13 cellular contexts compared by ENCODE assay signal in the genomic region with DNA sequence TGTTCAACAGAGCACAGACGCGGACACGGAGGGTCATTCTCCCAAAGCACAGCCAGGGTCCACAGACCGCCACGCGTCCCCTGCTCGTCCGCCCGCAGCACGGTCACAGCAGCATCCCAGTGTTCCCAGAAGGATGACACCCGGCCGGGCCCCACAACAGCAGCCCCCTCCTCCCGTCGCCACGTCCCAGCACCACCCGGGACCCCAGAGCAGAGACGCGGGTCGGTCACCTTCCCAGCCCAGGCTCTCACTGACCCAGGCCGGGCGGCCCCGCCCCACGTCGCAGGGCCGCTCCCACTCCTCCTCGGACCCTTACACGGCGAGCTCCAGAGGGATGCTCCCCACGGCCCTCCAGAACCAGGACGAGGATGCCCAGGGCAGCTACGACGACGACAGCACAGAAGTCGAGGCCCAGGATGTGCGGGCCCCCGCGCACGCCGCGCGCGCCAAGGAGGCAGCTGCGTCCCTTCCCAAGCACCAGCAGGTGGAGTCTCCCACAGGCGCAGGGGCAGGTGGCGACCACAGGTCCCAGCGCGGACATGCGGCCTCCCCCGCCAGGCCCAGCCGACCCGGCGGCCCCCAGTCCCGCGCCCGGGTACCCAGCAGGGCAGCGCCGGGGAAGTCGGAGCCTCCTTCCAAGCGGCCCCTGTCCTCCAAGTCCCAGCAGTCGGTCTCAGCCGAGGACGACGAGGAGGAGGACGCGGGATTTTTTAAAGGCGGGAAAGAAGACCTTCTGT.
A peak's percentile ranks its signal among the peaks of the same experiment; 100 is the strongest.
DNase-seq lines count a peak whose midpoint lies in the region; FAIRE-seq and TF ChIP-seq lines count a peak whose summit lies in the region.
"Had no signal": no experiment of that assay in that cellular context is flagged by ENCODE, and none has a peak within 500 bp of the region (broad histone marks: within the 10 kb centered on the region; RNA-seq: fewer than 3 reads in every experiment).

No MANE protein-coding gene starts in this region.

- DNase-seq in chondrocyte (ENCODE audit: low spot score) (no peak), keratinocyte (ENCODE audit: low read depth, low spot score) (no peak), progenitor cell of endocrine pancreas (ENCODE audit: low spot score, unreplicated experiment) (peak; percentile 34), NCI-H345 (lab: John Stamatoyannopoulos, UW) (no peak), NCI-H2107 (lab: John Stamatoyannopoulos, UW) (no peak), NCI-H226 (no peak)
- DNase-seq: activated naive CD4-positive, alpha-beta T cell treated with anti-CD3 and anti-CD28 coated beads for 36 hours; BE2C; mesenchymal stem cell; stimulated activated CD8-positive, alpha-beta memory T cell treated with anti-CD3 and anti-CD28 coated beads, Interleukin-4, amount 100 ng/mL, for 48 hours had no signal

- peak overlapping the region; percentile 56 for H3K4me3 ChIP-seq in HUES64 (ENCODE audit: low read length)
- H3K4me3 ChIP-seq in keratinocyte (ENCODE audit: control insufficient read depth in 2 of 3, extremely low read depth in 1 of 3, insufficient read depth in 2 of 3, low read depth in 1 of 3, low read length in 3 of 3) = no peak overlapping the region
- H3K4me3 ChIP-seq: cardiac muscle cell had no signal

- no peak overlapping the region for H3K4me3 Mint-ChIP-seq in chondrocyte (ENCODE audit: unreplicated experiment)
- H3K4me3 Mint-ChIP-seq in progenitor cell of endocrine pancreas (ENCODE audit: low read depth) = peak overlapping the region; percentile 53
- H3K4me3 Mint-ChIP-seq: activated naive CD4-positive, alpha-beta T cell treated with anti-CD3 and anti-CD28 coated beads for 36 hours had no signal

- H3K36me3 Mint-ChIP-seq in chondrocyte (ENCODE audit: low read depth) (no peaks in the 10 kb centered on the region), progenitor cell of endocrine pancreas (ENCODE audit: insufficient read depth) (no peaks in the 10 kb centered on the region)

- H3K36me3 ChIP-seq in HUES64 (ENCODE audit: insufficient read depth, low read length) (no peaks in the 10 kb centered on the region), keratinocyte (ENCODE audit: control insufficient read depth in 2 of 2, extremely low read depth in 1 of 2, insufficient read depth in 2 of 2, low read length in 2 of 2) (no peaks in the 10 kb centered on the region)
- H3K36me3 ChIP-seq: BE2C, cardiac muscle cell, prostate gland had no signal

- dilution Hi-C loops in keratinocyte (cut with MboI; ENCODE audit: extremely low pct_ligation_motif_present, low sequenced_read_pairs) = no loop called here

- H3K9me3 Mint-ChIP-seq in chondrocyte (ENCODE audit: low read depth) (no peaks in the 10 kb centered on the region), progenitor cell of endocrine pancreas (ENCODE audit: low read depth) (no peaks in the 10 kb centered on the region)
- H3K9me3 Mint-ChIP-seq: activated naive CD4-positive, alpha-beta T cell treated with anti-CD3 and anti-CD28 coated beads for 36 hours had no signal

- peaks cover 59% of the 10 kb centered on the region for H3K27me3 ChIP-seq in HUES64 (ENCODE audit: insufficient read depth, low read length)
- peaks cover 17% of the 10 kb centered on the region for H3K27me3 ChIP-seq in keratinocyte (ENCODE audit: control insufficient read depth, extremely low read depth, insufficient read depth, low read length)

- 17% methylated on average over 65 of the region's 66 CpGs for WGBS in HUES64

- TF ChIP-seq CTCF in chondrocyte (IDR thresholded peaks at IDR 0.05) = peak; percentile 47
- peak in 2 of 3 experiments; percentile 16 to 44 for TF ChIP-seq CTCF in keratinocyte (optimal IDR thresholded peaks at IDR 0.05 in 1 of 3, IDR thresholded peaks at IDR 0.05 in 1 of 3, conservative IDR thresholded peaks at IDR 0.05 in 1 of 3; ENCODE audit: extremely low read depth in 1 of 3, insufficient read depth in 2 of 3, low read length in 3 of 3)
- peak; percentile 52 for TF ChIP-seq CTCF in progenitor cell of endocrine pancreas (IDR thresholded peaks at IDR 0.05; ENCODE audit: unreplicated experiment)

- no peak for FAIRE-seq in keratinocyte (lab: Jason Lieb, UNC)

- H4K20me1 ChIP-seq in keratinocyte (ENCODE audit: control insufficient read depth, extremely low read depth, insufficient read depth, low read length) = no peaks in the 10 kb centered on the region

- peaks cover 29% of the 10 kb centered on the region for H3K27me3 Mint-ChIP-seq in chondrocyte (ENCODE audit: low read depth)
- H3K27me3 Mint-ChIP-seq in progenitor cell of endocrine pancreas = peaks cover 72% of the 10 kb centered on the region

- H3K4me1 Mint-ChIP-seq in chondrocyte (ENCODE audit: low read depth) (peaks cover 3% of the 10 kb centered on the region), progenitor cell of endocrine pancreas (ENCODE audit: low read depth) (no peaks in the 10 kb centered on the region)

- no peaks in the 10 kb centered on the region for H3K9me1 ChIP-seq in keratinocyte (ENCODE audit: control insufficient read depth, extremely low read depth, insufficient read depth, low read length)

- no peak overlapping the region for H3K4me2 ChIP-seq in keratinocyte (ENCODE audit: control insufficient read depth, extremely low read depth, insufficient read depth, low read depth, low read length)

- H3K27ac Mint-ChIP-seq in chondrocyte (ENCODE audit: unreplicated experiment) (no peak overlapping the region), progenitor cell of endocrine pancreas (no peak overlapping the region)
- H3K27ac Mint-ChIP-seq: activated naive CD4-positive, alpha-beta T cell treated with anti-CD3 and anti-CD28 coated beads for 36 hours had no signal

- H3K9ac ChIP-seq in HUES64 (ENCODE audit: low read depth, low read length) = peak overlapping the region; percentile 58
- H3K9ac ChIP-seq in keratinocyte (ENCODE audit: control insufficient read depth, extremely low read depth, insufficient read depth, low read length) = no peak overlapping the region

- H2AFZ ChIP-seq in keratinocyte (ENCODE audit: control insufficient read depth, low read length) = no peak overlapping the region

- no peaks in the 10 kb centered on the region for H3K79me2 ChIP-seq in keratinocyte (ENCODE audit: control insufficient read depth, insufficient read depth, low read length)

- H3K9me3 ChIP-seq in HUES64 (ENCODE audit: insufficient read depth, low read depth, low read length) (no peaks in the 10 kb centered on the region), keratinocyte (ENCODE audit: control insufficient read depth, low read depth, low read length) (no peaks in the 10 kb centered on the region)
- H3K9me3 ChIP-seq: BE2C, prostate gland had no signal

- H3K27ac ChIP-seq in HUES64 (ENCODE audit: low read depth, low read length) (no peak overlapping the region), keratinocyte (ENCODE audit: control insufficient read depth, insufficient read depth, low read length) (no peak overlapping the region)
- H3K27ac ChIP-seq: cardiac muscle cell, prostate gland had no signal

- no peaks in the 10 kb centered on the region for H3K4me1 ChIP-seq in HUES64 (ENCODE audit: insufficient read depth, low read length)
- no peaks in the 10 kb centered on the region for H3K4me1 ChIP-seq in keratinocyte (ENCODE audit: control insufficient read depth, extremely low read depth, insufficient read depth, low read length)
- H3K4me1 ChIP-seq: BE2C, prostate gland had no signal
